In genomic region chr6:156957931-156958547, GRCh38 we compare ENCODE assay signal across 11 cellular contexts.
DNase-seq lines count a peak whose midpoint lies in the region; ATAC-seq and TF ChIP-seq lines count a peak whose summit lies in the region.
"Had no signal": no experiment of that assay in that cellular context is flagged by ENCODE, and none has a peak within 500 bp of the region (broad histone marks: within the 10 kb centered on the region; RNA-seq: fewer than 3 reads in every experiment).

No MANE protein-coding gene starts in this region.

- ATAC-seq in GM18909 (IDR thresholded peaks at IDR 0.05; ENCODE audit: poor library complexity, unreplicated experiment): peak; percentile 63
- ATAC-seq: esophagus mucosa, left cardiac atrium had no signal

- H3K36me3 Mint-ChIP-seq in HFFc6 (ENCODE audit: low read depth): no peaks in the 10 kb centered on the region
- no peaks in the 10 kb centered on the region for H3K36me3 Mint-ChIP-seq in T-helper 2 cell treated with Interferon-gamma antibody and Interleukin-4, amounts not matched to agents 5 μg/mL and 100 μg/mL, for 36 hours (ENCODE audit: low read depth)
- H3K36me3 Mint-ChIP-seq in osteocyte (ENCODE audit: unreplicated experiment): no peaks in the 10 kb centered on the region

- DNase-seq in HFFc6 (no peak), osteocyte (ENCODE audit: extremely low spot score, unreplicated experiment) (no peak), NCI-H69 (lab: John Stamatoyannopoulos, UW) (no peak), NCI-H1105 (lab: John Stamatoyannopoulos, UW) (no peak), ecto neural progenitor cell (ENCODE audit: low spot score) (no peak)
- no peak for DNase-seq in T-helper 2 cell treated with Interferon-gamma antibody and Interleukin-4, amounts not matched to agents 5 μg/mL and 100 μg/mL, for 36 hours (ENCODE audit: low spot score)
- DNase-seq: left cardiac atrium, NCI-H2107, trophoblast cell had no signal

- H3K4me3 Mint-ChIP-seq in HFFc6: no peak overlapping the region
- no peak overlapping the region for H3K4me3 Mint-ChIP-seq in T-helper 2 cell treated with Interferon-gamma antibody and Interleukin-4, amounts not matched to agents 5 μg/mL and 100 μg/mL, for 36 hours
- H3K4me3 Mint-ChIP-seq in osteocyte (ENCODE audit: unreplicated experiment): no peak overlapping the region

- peak overlapping the region; percentile 22 for H3K27ac Mint-ChIP-seq in HFFc6
- H3K27ac Mint-ChIP-seq in T-helper 2 cell treated with Interferon-gamma antibody and Interleukin-4, amounts not matched to agents 5 μg/mL and 100 μg/mL, for 36 hours: peak overlapping the region; percentile 24
- peak overlapping the region; percentile 36 for H3K27ac Mint-ChIP-seq in osteocyte (ENCODE audit: unreplicated experiment)

- TF ChIP-seq CTCF in HFFc6 (IDR thresholded peaks at IDR 0.05) (no peak), osteocyte (IDR thresholded peaks at IDR 0.05) (no peak)

- H3K4me1 Mint-ChIP-seq in HFFc6 (ENCODE audit: low read depth): peaks cover 54% of the 10 kb centered on the region
- H3K4me1 Mint-ChIP-seq in T-helper 2 cell treated with Interferon-gamma antibody and Interleukin-4, amounts not matched to agents 5 μg/mL and 100 μg/mL, for 36 hours (ENCODE audit: low read depth): peaks cover 46% of the 10 kb centered on the region
- H3K4me1 Mint-ChIP-seq in osteocyte (ENCODE audit: unreplicated experiment): peaks cover 40% of the 10 kb centered on the region

- no peaks in the 10 kb centered on the region for H3K9me3 Mint-ChIP-seq in HFFc6
- no peaks in the 10 kb centered on the region for H3K9me3 Mint-ChIP-seq in T-helper 2 cell treated with Interferon-gamma antibody and Interleukin-4, amounts not matched to agents 5 μg/mL and 100 μg/mL, for 36 hours
- H3K9me3 Mint-ChIP-seq in osteocyte (ENCODE audit: unreplicated experiment): no peaks in the 10 kb centered on the region

- H3K27me3 Mint-ChIP-seq in HFFc6 (ENCODE audit: insufficient read depth) (no peaks in the 10 kb centered on the region), osteocyte (ENCODE audit: unreplicated experiment) (no peaks in the 10 kb centered on the region)
- no peaks in the 10 kb centered on the region for H3K27me3 Mint-ChIP-seq in T-helper 2 cell treated with Interferon-gamma antibody and Interleukin-4, amounts not matched to agents 5 μg/mL and 100 μg/mL, for 36 hours (ENCODE audit: low read depth)
